1 cellular context compared by ENCODE assay signal in the genomic region with DNA sequence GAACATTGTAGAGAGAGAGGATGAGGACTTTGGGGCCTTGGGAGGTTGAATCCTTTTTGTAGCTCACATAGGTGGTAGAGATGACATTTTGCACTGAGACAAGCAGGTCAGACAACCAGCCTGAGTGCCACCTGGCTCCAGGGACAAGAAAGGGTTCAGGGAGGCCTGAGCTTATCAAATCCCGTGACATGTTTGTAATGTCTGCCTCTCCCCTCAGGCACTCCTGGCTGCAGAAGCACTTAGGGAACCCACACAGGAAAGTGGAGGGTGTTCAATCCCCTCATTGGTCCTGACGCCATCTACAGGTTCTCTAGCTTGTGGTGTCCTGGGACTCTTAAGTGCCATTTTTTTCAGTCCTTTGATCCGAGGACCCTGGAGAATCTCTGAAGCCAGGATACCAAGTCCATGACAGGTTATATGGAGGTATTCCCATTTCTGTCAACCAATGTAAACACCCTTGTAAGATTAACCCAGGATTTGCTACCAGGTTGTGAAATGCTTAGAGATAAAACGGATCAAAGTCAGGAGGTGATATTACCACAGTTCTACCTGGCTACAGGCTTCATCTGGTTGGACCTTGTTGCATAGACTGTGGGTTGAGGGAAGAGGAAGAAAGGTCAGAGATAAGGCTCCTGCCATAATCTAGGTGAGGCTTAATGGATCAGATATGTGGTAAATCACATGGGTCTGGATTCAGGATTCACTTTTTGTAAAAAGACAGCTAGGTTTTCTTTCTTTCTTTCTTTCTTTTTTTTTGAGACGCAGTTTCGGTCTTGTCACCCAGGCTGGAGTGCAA.
A peak's percentile ranks its signal among the peaks of the same experiment; 100 is the strongest.
TF ChIP-seq lines count a peak whose summit lies in the region.

No MANE protein-coding gene starts in this region.

TF ChIP-seq in liver, 16 proteins besides CTCF, POLR2A, EP300 and RAD21:
- TF ChIP-seq RXRA (IDR thresholded peaks at IDR 0.05) (peak in 1 of 2 donors; percentile 48), HNF4A (conservative IDR thresholded peaks at IDR 0.05) (peak; percentile 43 to 54)
